Comparison of ENCODE assay signal across 21 cellular contexts in genomic region chr18:10399465-10399864, GRCh38. TPM values are rescaled to one million over a fixed set of nuclear protein-coding genes. Genes with fewer than 3 reads are reported as not detected.
"Had no signal": no experiment of that assay in that cellular context is flagged by ENCODE, and none has a peak within 500 bp of the region (broad histone marks: within the 10 kb centered on the region; RNA-seq: fewer than 3 reads in every experiment).

No MANE protein-coding gene starts in this region.

- H3K9me3 ChIP-seq: gastroesophageal sphincter, heart left ventricle, left lung, lower lobe of right lung had no signal

- H3K4me3 ChIP-seq: coronary artery, gastroesophageal sphincter, heart left ventricle, hepatocyte, left lung, lower lobe of right lung had no signal

- H3K27ac ChIP-seq: coronary artery, epithelial cell of prostate, foreskin keratinocyte, gastroesophageal sphincter, heart left ventricle, hepatocyte, left lung, lower lobe of right lung had no signal

- H3K27me3 ChIP-seq: foreskin keratinocyte, gastroesophageal sphincter, heart left ventricle, hepatocyte, left lung had no signal

- H3K36me3 ChIP-seq: gastroesophageal sphincter, heart left ventricle, left lung, lower lobe of right lung had no signal

- DNase-seq: effector CD8-positive, alpha-beta T cell; effector memory CD8-positive, alpha-beta T cell; endodermal cell; erythroblast; foreskin keratinocyte; heart left ventricle; immature natural killer cell; islet precursor cell; kidney; kidney glomerular epithelial cell; left lung; left ventricle myocardium superior; lower lobe of right lung; mesenchymal stem cell; naive thymus-derived CD4-positive, alpha-beta T cell had no signal

- ATAC-seq: effector memory CD8-positive, alpha-beta T cell; foreskin keratinocyte; gastroesophageal sphincter; left lung; naive thymus-derived CD4-positive, alpha-beta T cell had no signal

RNA-seq across cellular contexts. Expression of gene APCDD1, which starts 55.0 kb away (rescaled TPM):
- total RNA-seq: dermis microvascular lymphatic vessel endothelial cell, lung microvascular endothelial cell had no signal
